Comparison of ENCODE assay signal across 1 cellular context in genomic region chr14:37047996-37048395, GRCh38.
TF ChIP-seq lines count a peak whose summit lies in the region.

No MANE protein-coding gene starts in this region.

TF ChIP-seq in HCT116, 20 proteins besides CTCF, POLR2A, EP300 and RAD21 (continued from another document):
- TF ChIP-seq ZNF274 (IDR thresholded peaks at IDR 0.05; ENCODE audit: low read depth, low read length) = no peak
- TF ChIP-seq EZH2phosphoT487 (IDR thresholded peaks at IDR 0.05; ENCODE audit: borderline replicate concordance) = no peak
- TF ChIP-seq REST (IDR thresholded peaks at IDR 0.05; ENCODE audit: low read depth) = no peak
- no peak for TF ChIP-seq EZH2 (IDR thresholded peaks at IDR 0.05)
- no peak for TF ChIP-seq EGR1 (IDR thresholded peaks at IDR 0.05; ENCODE audit: low read depth)
